2 cellular contexts compared by ENCODE assay signal in genomic region chr7:74021546-74022320, GRCh38.
TF ChIP-seq lines count a peak whose summit lies in the region.

No MANE protein-coding gene starts in this region.

TF ChIP-seq in WTC11, 78 proteins besides CTCF, POLR2A, EP300 and RAD21 (continued from another document):
- TF ChIP-seq PRDM15 (CRISPR knock-in tag; IDR thresholded peaks at IDR 0.05), result peak; percentile 44

TF ChIP-seq in endothelial cell of umbilical vein, 7 proteins besides CTCF, POLR2A, EP300 and RAD21 (continued from another document):
- TF ChIP-seq GATA2 (IDR thresholded peaks at IDR 0.05; ENCODE audit: insufficient read depth, insufficient read length, low read depth, low read length), result no peak
